21 cellular contexts compared by ENCODE assay signal in genomic region chr22:45445031-45445710, GRCh38. TPM values are rescaled to one million over a fixed set of nuclear protein-coding genes. Genes with fewer than 3 reads are reported as not detected.
DNase-seq lines count a peak whose midpoint lies in the region; ATAC-seq, FAIRE-seq and TF ChIP-seq lines count a peak whose summit lies in the region.
"Had no signal": no experiment of that assay in that cellular context is flagged by ENCODE, and none has a peak within 500 bp of the region (broad histone marks: within the 10 kb centered on the region; RNA-seq: fewer than 3 reads in every experiment).

No MANE protein-coding gene starts in this region.

- H3K4me1 ChIP-seq in astrocyte (ENCODE audit: insufficient read depth, low read length), result peaks cover 5% of the 10 kb centered on the region
- peaks cover 7% of the 10 kb centered on the region for H3K4me1 ChIP-seq in mesenchymal stem cell (ENCODE audit: control insufficient read depth, insufficient read depth, low read depth, low read length)
- peaks cover 3% of the 10 kb centered on the region for H3K4me1 ChIP-seq in upper lobe of right lung

- H2BK12ac ChIP-seq in mesenchymal stem cell (ENCODE audit: low read length in 2 of 2), result peak overlapping the region in 1 of 2 experiments; percentile 51

- H3K36me3 ChIP-seq in astrocyte (ENCODE audit: insufficient read depth, low read length) (no peaks in the 10 kb centered on the region), mesenchymal stem cell (ENCODE audit: control insufficient read depth in 1 of 2, insufficient read depth in 2 of 2, low read depth in 1 of 2, low read length in 2 of 2) (no peaks in the 10 kb centered on the region), upper lobe of right lung (no peaks in the 10 kb centered on the region)
- H3K36me3 ChIP-seq: BLaER1 treated with 17β-estradiol and CSF1 and Interleukin-3, amounts not matched to agents 10 nM and 100 nM; HAP-1 had no signal

- ATAC-seq in upper lobe of right lung (peak; percentile 19), HG02981 (IDR thresholded peaks at IDR 0.05; ENCODE audit: unreplicated experiment) (no peak), HG03175 (IDR thresholded peaks at IDR 0.05; ENCODE audit: unreplicated experiment) (no peak)
- no peak for ATAC-seq in activated T-helper 17 cell treated with anti-CD3 and anti-CD28 coated beads, Interleukin-2, amount 50 U/mL, for 72 hours (replicated peaks)

- H3K9ac ChIP-seq in astrocyte (ENCODE audit: low read length) (no peak overlapping the region), mesenchymal stem cell (ENCODE audit: low read length) (no peak overlapping the region)
- H3K9ac ChIP-seq: BLaER1 treated with 17β-estradiol and CSF1 and Interleukin-3, amounts not matched to agents 10 nM and 100 nM; KMS-11 had no signal

- no peaks in the 10 kb centered on the region for H4K20me1 ChIP-seq in astrocyte (ENCODE audit: insufficient read depth, low read length)
- H4K20me1 ChIP-seq: BLaER1 treated with 17β-estradiol and CSF1 and Interleukin-3, amounts not matched to agents 10 nM and 100 nM had no signal

- H2BK120ac ChIP-seq in mesenchymal stem cell (ENCODE audit: low read depth, low read length), result no peak overlapping the region

- H3K9me3 ChIP-seq in astrocyte (ENCODE audit: insufficient read depth, low read depth, low read length) (no peaks in the 10 kb centered on the region), mesenchymal stem cell (ENCODE audit: control insufficient read depth, low read length) (no peaks in the 10 kb centered on the region), upper lobe of right lung (no peaks in the 10 kb centered on the region)
- H3K9me3 ChIP-seq: BLaER1 treated with 17β-estradiol and CSF1 and Interleukin-3, amounts not matched to agents 10 nM and 100 nM; HAP-1 had no signal

- H3K79me1 ChIP-seq in mesenchymal stem cell (replicated peaks; ENCODE audit: low read length, poor library complexity, severe bottlenecking), result no peaks in the 10 kb centered on the region

- H3K18ac ChIP-seq in mesenchymal stem cell (ENCODE audit: low read depth in 1 of 2, low read length in 2 of 2), result no peak overlapping the region

- H2AFZ ChIP-seq in astrocyte (ENCODE audit: low read depth, low read length) (no peak overlapping the region), mesenchymal stem cell (ENCODE audit: low read depth, low read length) (no peak overlapping the region)

- no peaks in the 10 kb centered on the region for H3K36me3 Mint-ChIP-seq in astrocyte (ENCODE audit: low read depth, unreplicated experiment)
- H3K36me3 Mint-ChIP-seq in activated T-helper 17 cell treated with anti-CD3 and anti-CD28 coated beads, Interleukin-2, amount 50 U/mL, for 72 hours (ENCODE audit: low read depth), result no peaks in the 10 kb centered on the region
- H3K36me3 Mint-ChIP-seq: CD4-positive, CD25-positive, alpha-beta regulatory T cell; IgD-negative memory B cell had no signal

- no peak for FAIRE-seq in astrocyte (lab: Jason Lieb, UNC)
- FAIRE-seq: G401.6, GM12891 had no signal

- H3K27me3 ChIP-seq in astrocyte (ENCODE audit: insufficient read depth, low read length) (no peaks in the 10 kb centered on the region), mesenchymal stem cell (ENCODE audit: control insufficient read depth in 1 of 2, insufficient read depth in 1 of 2, low read length in 2 of 2) (peaks cover 0 to 3% of the 10 kb centered on the region in 2 experiments), upper lobe of right lung (no peaks in the 10 kb centered on the region)

- no peak overlapping the region for H3K23ac ChIP-seq in mesenchymal stem cell (ENCODE audit: low read length in 2 of 2)

- H3K4me3 Mint-ChIP-seq in astrocyte (ENCODE audit: unreplicated experiment), result no peak overlapping the region
- no peak overlapping the region for H3K4me3 Mint-ChIP-seq in activated T-helper 17 cell treated with anti-CD3 and anti-CD28 coated beads, Interleukin-2, amount 50 U/mL, for 72 hours
- H3K4me3 Mint-ChIP-seq: CD4-positive, CD25-positive, alpha-beta regulatory T cell; IgD-negative memory B cell had no signal

- H3K27ac ChIP-seq in astrocyte (ENCODE audit: low read depth, low read length) (no peak overlapping the region), mesenchymal stem cell (ENCODE audit: low read length, poor library complexity, severe bottlenecking) (no peak overlapping the region), upper lobe of right lung (no peak overlapping the region)
- H3K27ac ChIP-seq: BLaER1 treated with 17β-estradiol and CSF1 and Interleukin-3, amounts not matched to agents 10 nM and 100 nM; KMS-11 had no signal

- 90% methylated on average over 14 of the region's 14 CpGs for WGBS in mesenchymal stem cell

- no peak overlapping the region for H2BK15ac ChIP-seq in mesenchymal stem cell (ENCODE audit: low read depth, poor library complexity, severe bottlenecking)

- TF ChIP-seq CTCF in astrocyte (IDR thresholded peaks at IDR 0.05; ENCODE audit: insufficient read depth, low read depth, low read length) (no peak), upper lobe of right lung (IDR thresholded peaks at IDR 0.05) (no peak)

- H3K9me3 Mint-ChIP-seq in astrocyte (ENCODE audit: unreplicated experiment), result no peaks in the 10 kb centered on the region
- no peaks in the 10 kb centered on the region for H3K9me3 Mint-ChIP-seq in activated T-helper 17 cell treated with anti-CD3 and anti-CD28 coated beads, Interleukin-2, amount 50 U/mL, for 72 hours
- H3K9me3 Mint-ChIP-seq: CD4-positive, CD25-positive, alpha-beta regulatory T cell; IgD-negative memory B cell had no signal

- peak overlapping the region; percentile 47 for H3K27ac Mint-ChIP-seq in astrocyte (ENCODE audit: unreplicated experiment)
- no peak overlapping the region for H3K27ac Mint-ChIP-seq in activated T-helper 17 cell treated with anti-CD3 and anti-CD28 coated beads, Interleukin-2, amount 50 U/mL, for 72 hours
- H3K27ac Mint-ChIP-seq: CD4-positive, CD25-positive, alpha-beta regulatory T cell; IgD-negative memory B cell had no signal

- DNase-seq in ELF-1 (ENCODE audit: low read depth, low spot score) (peak; percentile 39), astrocyte (ENCODE audit: low read depth) (no peak), mesenchymal stem cell (no peak), upper lobe of right lung (no peak)
- DNase-seq: ACHN; Calu3; CD4-positive, CD25-positive, alpha-beta regulatory T cell; DMS 273 treated with DMSO at 0.1 percent for 48 hours; DMS79; GOT3 had no signal

- no peak overlapping the region for H3K4me2 ChIP-seq in astrocyte (ENCODE audit: low read length)
- no peak overlapping the region for H3K4me2 ChIP-seq in mesenchymal stem cell (ENCODE audit: low read length, poor library complexity, severe bottlenecking)
- H3K4me2 ChIP-seq: BLaER1 treated with 17β-estradiol and CSF1 and Interleukin-3, amounts not matched to agents 10 nM and 100 nM; KMS-11 had no signal

- peaks cover 7% of the 10 kb centered on the region for H3K27me3 Mint-ChIP-seq in astrocyte (ENCODE audit: low read depth, unreplicated experiment)
- H3K27me3 Mint-ChIP-seq in activated T-helper 17 cell treated with anti-CD3 and anti-CD28 coated beads, Interleukin-2, amount 50 U/mL, for 72 hours, result no peaks in the 10 kb centered on the region

- H3K4ac ChIP-seq in mesenchymal stem cell (ENCODE audit: low read depth in 1 of 2, low read length in 2 of 2), result no peak overlapping the region

- peak overlapping the region; percentile 6 for H4K91ac ChIP-seq in mesenchymal stem cell (ENCODE audit: low read length)

- no peak overlapping the region for H2BK5ac ChIP-seq in mesenchymal stem cell (ENCODE audit: low read depth, low read length, poor library complexity, severe bottlenecking)

- H4K8ac ChIP-seq in mesenchymal stem cell (ENCODE audit: low read length), result no peak overlapping the region

- intact Hi-C loops in upper lobe of right lung (cut with DNase I), result no loop called here

- no peaks in the 10 kb centered on the region for H3K79me2 ChIP-seq in astrocyte (ENCODE audit: insufficient read depth, low read length)

- peak overlapping the region in 1 of 2 experiments; percentile 30 for H3K14ac ChIP-seq in mesenchymal stem cell (ENCODE audit: low read length in 2 of 2)

- H3K4me1 Mint-ChIP-seq in astrocyte (ENCODE audit: low read depth, unreplicated experiment), result peaks cover 13% of the 10 kb centered on the region
- H3K4me1 Mint-ChIP-seq in activated T-helper 17 cell treated with anti-CD3 and anti-CD28 coated beads, Interleukin-2, amount 50 U/mL, for 72 hours, result peaks cover 4% of the 10 kb centered on the region

- no peak overlapping the region for H2AK5ac ChIP-seq in mesenchymal stem cell (ENCODE audit: low read length, severe bottlenecking)

- H3K4me3 ChIP-seq in astrocyte (ENCODE audit: insufficient read depth, low read depth, low read length), result no peak overlapping the region
- no peak overlapping the region for H3K4me3 ChIP-seq in mesenchymal stem cell (ENCODE audit: insufficient read depth in 1 of 2, low read depth in 1 of 2, low read length in 2 of 2)
- H3K4me3 ChIP-seq in upper lobe of right lung, result no peak overlapping the region
- H3K4me3 ChIP-seq: BLaER1 treated with 17β-estradiol and CSF1 and Interleukin-3, amounts not matched to agents 10 nM and 100 nM; HAP-1 had no signal

RNA-seq across cellular contexts. Expression of gene RIBC2, which starts 31.7 kb away (rescaled TPM):
- total RNA-seq in astrocyte (not detected in 2 replicates), upper lobe of right lung (not detected)
- 0.41 TPM for polyA plus RNA-seq in mesenchymal stem cell (2013, experiment 1 of 2)
- 0.41 TPM for polyA plus RNA-seq in mesenchymal stem cell (2013, experiment 2 of 2)
- 10 to 100 TPM in 1 of 2 donors, 1 to 10 TPM in 1; 6.5 to 11.1 TPM for total RNA-seq in activated T-helper 17 cell treated with anti-CD3 and anti-CD28 coated beads, Interleukin-2, amount 50 U/mL, for 72 hours
- total RNA-seq: A172 had no signal
- polyA plus RNA-seq: IgD-negative memory B cell had no signal

RNA-seq across cellular contexts. Expression of gene SMC1B, which starts 31.8 kb away (rescaled TPM):
- total RNA-seq in astrocyte, result not detected in 2 replicates
- polyA plus RNA-seq in mesenchymal stem cell (2013, experiment 1 of 2), result not detected
- not detected for polyA plus RNA-seq in mesenchymal stem cell (2013, experiment 2 of 2)
- total RNA-seq in upper lobe of right lung, result not detected
- 1 to 10 TPM in 1 of 2 donors, under 1 TPM in 1; 0.43 to 1.7 TPM for total RNA-seq in activated T-helper 17 cell treated with anti-CD3 and anti-CD28 coated beads, Interleukin-2, amount 50 U/mL, for 72 hours
- total RNA-seq: A172; Calu3; CD4-positive, CD25-positive, alpha-beta regulatory T cell; HT-29 had no signal
- polyA plus RNA-seq: CD4-positive, CD25-positive, alpha-beta regulatory T cell; IgD-negative memory B cell had no signal

RNA-seq across cellular contexts. Expression of gene FBLN1, which starts 57.5 kb away (rescaled TPM):
- total RNA-seq in astrocyte (69.2 and 72.5 TPM in 2 replicates), upper lobe of right lung (272 TPM)
- polyA plus RNA-seq in mesenchymal stem cell (2013, experiment 1 of 2), result 190 TPM
- 191 TPM for polyA plus RNA-seq in mesenchymal stem cell (2013, experiment 2 of 2)
- total RNA-seq in activated T-helper 17 cell treated with anti-CD3 and anti-CD28 coated beads, Interleukin-2, amount 50 U/mL, for 72 hours, result under 1 TPM; 0.32 to 0.65 TPM
- polyA plus RNA-seq: CD4-positive, CD25-positive, alpha-beta regulatory T cell; IgD-negative memory B cell had no signal

Comparison
In these comparisons a context has a peak if more than half of its experiments do, and no peak if none do; other contexts are left out.
1. RNA of gene FBLN1, which starts 57.5 kb away (total RNA-seq): 272 TPM in upper lobe of right lung (single experiment) and 69.2 to 72.5 TPM in astrocyte; 0.32 to 0.65 TPM in activated T-helper 17 cell treated with anti-CD3 and anti-CD28 coated beads, Interleukin-2, amount 50 U/mL, for 72 hours; every median in the first group is over 10 times any median in the second.